Comparison of ENCODE assay signal across 2 cellular contexts in the genomic region with DNA sequence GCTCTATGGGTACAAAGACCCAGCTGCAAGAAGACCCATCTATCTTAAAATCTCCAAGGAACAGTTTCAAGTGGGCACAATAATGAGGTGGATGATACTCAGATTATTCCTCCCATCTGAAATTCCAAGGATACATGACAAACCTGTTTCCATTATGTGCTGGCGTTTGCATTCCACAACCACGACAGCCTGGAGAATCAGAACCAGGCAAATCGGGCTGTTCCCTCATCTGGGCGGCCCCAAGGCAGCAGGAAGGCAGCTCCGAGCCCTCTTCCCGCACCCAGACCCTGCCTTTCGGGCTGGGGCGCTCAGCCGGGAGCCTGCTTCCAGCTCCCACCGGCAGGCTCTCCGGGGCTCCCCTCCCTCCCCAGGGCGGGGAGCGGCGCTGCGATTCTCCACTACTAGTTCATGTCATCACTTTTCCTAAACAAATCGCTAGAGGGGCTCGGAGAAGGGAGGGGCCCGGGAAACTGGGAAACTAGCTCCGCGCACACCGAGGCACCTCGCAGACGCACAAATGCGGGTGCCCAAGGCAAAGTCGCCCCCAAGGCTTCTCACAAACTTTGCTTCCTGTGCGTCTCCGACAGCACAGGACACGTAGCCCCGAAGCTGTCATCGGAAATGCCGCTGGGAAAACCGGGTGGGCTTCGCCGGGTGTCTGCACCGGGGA.
TF ChIP-seq lines count a peak whose summit lies in the region.

Gene MGLL (minus strand): TSS at position 350 of the 670 bp plus-strand sequence. CDS start 197 bp downstream, at position 153.

TF ChIP-seq in liver, 16 proteins besides CTCF, POLR2A, EP300 and RAD21:
- TF ChIP-seq TAF1 (conservative IDR thresholded peaks at IDR 0.05), result no peak
- peak; percentile 14 for TF ChIP-seq REST (IDR thresholded peaks at IDR 0.05)
- TF ChIP-seq YY1 (IDR thresholded peaks at IDR 0.05), result peak; percentile 34

TF ChIP-seq in HepG2, 621 proteins besides CTCF, POLR2A, EP300 and RAD21:
- no peak for TF ChIP-seq TFDP1 (CRISPR knock-in tag; IDR thresholded peaks at IDR 0.05; ENCODE audit: borderline replicate concordance)
- no peak for TF ChIP-seq REST (IDR thresholded peaks at IDR 0.05; ENCODE audit: borderline replicate concordance in 1 of 2, low read depth in 1 of 2, low read length in 2 of 2)
